ENCODE assay signal across 12 cellular contexts in the genomic region with DNA sequence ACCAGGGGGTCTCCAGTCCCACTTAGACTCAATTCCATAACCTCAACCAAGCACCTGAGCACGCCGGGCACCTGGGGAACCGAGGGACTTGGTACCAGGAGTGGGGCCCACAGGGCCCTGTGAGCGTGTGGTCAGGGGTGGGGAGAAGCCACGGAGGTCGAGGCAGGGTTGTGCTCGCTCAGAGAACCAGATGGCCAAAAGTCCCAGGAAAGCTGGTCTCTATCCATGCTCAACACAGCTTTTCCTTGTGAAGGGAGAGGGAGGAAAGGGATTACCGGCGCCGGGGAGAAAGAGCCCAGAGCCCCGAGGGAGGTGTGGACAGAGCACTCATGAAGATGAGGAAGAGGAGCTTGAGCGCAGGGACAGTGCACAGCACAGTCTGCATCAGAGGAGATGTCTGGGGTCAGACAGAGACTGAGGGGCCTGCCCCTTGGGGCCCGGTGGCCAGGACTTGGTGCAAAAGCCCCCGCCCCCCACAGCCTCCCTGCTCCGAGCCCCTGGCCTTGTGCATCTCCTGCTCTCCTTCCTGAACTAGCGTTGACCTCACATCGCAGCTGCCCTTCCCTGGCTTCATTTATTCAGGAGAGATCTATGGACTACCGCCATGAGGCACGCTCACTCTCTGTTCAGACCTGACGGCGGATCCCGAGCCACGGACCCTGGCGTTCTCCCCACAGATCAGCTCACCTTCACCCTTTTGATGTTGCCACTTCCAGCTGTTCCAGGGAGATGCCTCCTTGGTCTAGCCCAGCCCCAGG.
DNase-seq lines count a peak whose midpoint lies in the region; ATAC-seq and TF ChIP-seq lines count a peak whose summit lies in the region.
"Had no signal": no experiment of that assay in that cellular context is flagged by ENCODE, and none has a peak within 500 bp of the region (broad histone marks: within the 10 kb centered on the region; RNA-seq: fewer than 3 reads in every experiment).

No MANE protein-coding gene starts in this region.

- DNase-seq in HFFc6 (no peak), mammary epithelial cell (no peak), mesenteric fat pad (ENCODE audit: low spot score) (peak; percentile 80), AG20443 (ENCODE audit: low spot score) (no peak)
- DNase-seq: T-helper 2 cell had no signal

- H3K4me3 ChIP-seq in mammary epithelial cell (replicated peaks in 1 of 3; ENCODE audit: insufficient read depth in 1 of 3, low read depth in 2 of 3, low read length in 3 of 3) = no peak overlapping the region
- H3K4me3 ChIP-seq: BLaER1 treated with 17β-estradiol and CSF1 and Interleukin-3, amounts not matched to agents 10 nM and 100 nM had no signal

- H3K27me3 ChIP-seq in mammary epithelial cell (ENCODE audit: insufficient read depth, low read length) = no peaks in the 10 kb centered on the region
- H3K27me3 ChIP-seq: BLaER1 treated with 17β-estradiol and CSF1 and Interleukin-3, amounts not matched to agents 10 nM and 100 nM; foreskin keratinocyte had no signal

- peak; percentile 21 for ATAC-seq in stimulated activated memory B cell treated with anti-CD40 and anti-IgM and Interleukin-4, amounts not matched to agents 10 μg/mL and 1 μg/mL and 100 μg/mL, for 72 hours
- ATAC-seq in GM19463 (IDR thresholded peaks at IDR 0.05; ENCODE audit: unreplicated experiment) (no peak), GM21717 (IDR thresholded peaks at IDR 0.05; ENCODE audit: unreplicated experiment) (no peak), HG03095 (IDR thresholded peaks at IDR 0.05; ENCODE audit: unreplicated experiment) (no peak)
- ATAC-seq: activated naive CD4-positive, alpha-beta T cell treated with anti-CD3 and anti-CD28 coated beads, Interleukin-2, amount 50 U/mL, for 72 hours; foreskin keratinocyte had no signal

- peaks cover 20% of the 10 kb centered on the region for H3K4me1 Mint-ChIP-seq in HFFc6 (ENCODE audit: low read depth)
- no peaks in the 10 kb centered on the region for H3K4me1 Mint-ChIP-seq in stimulated activated memory B cell treated with anti-CD40 and anti-IgM and Interleukin-4, amounts not matched to agents 10 μg/mL and 1 μg/mL and 100 μg/mL, for 72 hours

- peaks cover 23% of the 10 kb centered on the region for H3K27me3 Mint-ChIP-seq in HFFc6 (ENCODE audit: insufficient read depth)
- H3K27me3 Mint-ChIP-seq in stimulated activated memory B cell treated with anti-CD40 and anti-IgM and Interleukin-4, amounts not matched to agents 10 μg/mL and 1 μg/mL and 100 μg/mL, for 72 hours = peaks cover 17% of the 10 kb centered on the region

- H2AFZ ChIP-seq in mammary epithelial cell (ENCODE audit: low read depth, low read length) = peak overlapping the region; percentile 74

- H3K27ac ChIP-seq in mammary epithelial cell (ENCODE audit: insufficient read depth, low read depth, low read length) = peak overlapping the region; percentile 22
- H3K27ac ChIP-seq: BLaER1 treated with 17β-estradiol and CSF1 and Interleukin-3, amounts not matched to agents 10 nM and 100 nM; foreskin keratinocyte had no signal

- H3K9ac ChIP-seq in mammary epithelial cell (ENCODE audit: insufficient read depth, low read length) = peak overlapping the region; percentile 15
- H3K9ac ChIP-seq: BLaER1 treated with 17β-estradiol and CSF1 and Interleukin-3, amounts not matched to agents 10 nM and 100 nM had no signal

- no peaks in the 10 kb centered on the region for H3K36me3 ChIP-seq in mammary epithelial cell (ENCODE audit: insufficient read depth, low read length)
- H3K36me3 ChIP-seq: BLaER1 treated with 17β-estradiol and CSF1 and Interleukin-3, amounts not matched to agents 10 nM and 100 nM had no signal

- H3K4me3 Mint-ChIP-seq in HFFc6 = peak overlapping the region; percentile 38; the same call in 1 of the 2 replicates
- H3K4me3 Mint-ChIP-seq in stimulated activated memory B cell treated with anti-CD40 and anti-IgM and Interleukin-4, amounts not matched to agents 10 μg/mL and 1 μg/mL and 100 μg/mL, for 72 hours = no peak overlapping the region

- peak overlapping the region; percentile 44; the same call in 1 of the 2 replicates for H3K27ac Mint-ChIP-seq in HFFc6
- H3K27ac Mint-ChIP-seq in stimulated activated memory B cell treated with anti-CD40 and anti-IgM and Interleukin-4, amounts not matched to agents 10 μg/mL and 1 μg/mL and 100 μg/mL, for 72 hours = no peak overlapping the region

- 92% methylated on average over 21 of the region's 24 CpGs for WGBS in mammary epithelial cell (ENCODE audit: low coverage, missing lambda C conversion rate)

- CTCF ChIA-PET in mammary epithelial cell (lab: Charles Lee; ENCODE audit: low non-redundant PET) = no interaction called here

- no peaks in the 10 kb centered on the region for H3K36me3 Mint-ChIP-seq in HFFc6 (ENCODE audit: low read depth)
- no peaks in the 10 kb centered on the region for H3K36me3 Mint-ChIP-seq in stimulated activated memory B cell treated with anti-CD40 and anti-IgM and Interleukin-4, amounts not matched to agents 10 μg/mL and 1 μg/mL and 100 μg/mL, for 72 hours
- H3K36me3 Mint-ChIP-seq: activated naive CD4-positive, alpha-beta T cell treated with anti-CD3 and anti-CD28 coated beads, Interleukin-2, amount 50 U/mL, for 72 hours had no signal

- H3K4me2 ChIP-seq in mammary epithelial cell (ENCODE audit: insufficient read depth, low read depth, low read length) = peak overlapping the region; percentile 51
- H3K4me2 ChIP-seq: BLaER1 treated with 17β-estradiol and CSF1 and Interleukin-3, amounts not matched to agents 10 nM and 100 nM had no signal

- in situ Hi-C loops in mammary epithelial cell (cut with MboI; ENCODE audit: low sequenced_read_pairs in 2 of 2) = no loop called here

- intact Hi-C loops in mammary epithelial cell (cut with micrococcal nuclease) = no loop called here

- dilution Hi-C loops in mammary epithelial cell (cut with HindIII; ENCODE audit: low sequenced_read_pairs) = no loop called here

- H3K9me3 ChIP-seq in mammary epithelial cell (replicated peaks; ENCODE audit: insufficient read depth, low read length) = no peaks in the 10 kb centered on the region
- H3K9me3 ChIP-seq: BLaER1 treated with 17β-estradiol and CSF1 and Interleukin-3, amounts not matched to agents 10 nM and 100 nM had no signal

- TF ChIP-seq CTCF in HFFc6 (IDR thresholded peaks at IDR 0.05) (no peak), mammary epithelial cell (conservative IDR thresholded peaks at IDR 0.05 in 1 of 2, IDR thresholded peaks at IDR 0.05 in 1 of 2; ENCODE audit: extremely low read depth in 1 of 2, insufficient read depth in 1 of 2, low read depth in 1 of 2, low read length in 2 of 2) (no peak)

- no peaks in the 10 kb centered on the region for H4K20me1 ChIP-seq in mammary epithelial cell (ENCODE audit: insufficient read depth, low read length)
- H4K20me1 ChIP-seq: BLaER1 treated with 17β-estradiol and CSF1 and Interleukin-3, amounts not matched to agents 10 nM and 100 nM had no signal

- H3K79me2 ChIP-seq in mammary epithelial cell (ENCODE audit: insufficient read depth, low read length) = no peaks in the 10 kb centered on the region

- H3K4me1 ChIP-seq in mammary epithelial cell (ENCODE audit: insufficient read depth, low read length) = peaks cover 24% of the 10 kb centered on the region
- H3K4me1 ChIP-seq: BLaER1 treated with 17β-estradiol and CSF1 and Interleukin-3, amounts not matched to agents 10 nM and 100 nM; foreskin keratinocyte had no signal

- no peaks in the 10 kb centered on the region for H3K9me3 Mint-ChIP-seq in HFFc6
- no peaks in the 10 kb centered on the region for H3K9me3 Mint-ChIP-seq in stimulated activated memory B cell treated with anti-CD40 and anti-IgM and Interleukin-4, amounts not matched to agents 10 μg/mL and 1 μg/mL and 100 μg/mL, for 72 hours
- H3K9me3 Mint-ChIP-seq: activated naive CD4-positive, alpha-beta T cell treated with anti-CD3 and anti-CD28 coated beads, Interleukin-2, amount 50 U/mL, for 72 hours had no signal

- BruUV-seq in mammary epithelial cell (replicated peaks; lab: Mats Ljungman, UMichigan) = no TSS peak
